ENCODE assay signal across 8 cellular contexts in genomic region chr16:66933776-66934137, GRCh38. TPM values are rescaled to one million over a fixed set of nuclear protein-coding genes. Genes with fewer than 3 reads are reported as not detected.
DNase-seq lines count a peak whose midpoint lies in the region; ATAC-seq, FAIRE-seq and TF ChIP-seq lines count a peak whose summit lies in the region.

No MANE protein-coding gene starts in this region.

- CTCF ChIA-PET in Panc1 (lab: Charles Lee), result no interaction called here
- CTCF ChIA-PET in mammary epithelial cell (lab: Charles Lee; ENCODE audit: low non-redundant PET), result no interaction called here

- peak overlapping the region; percentile 88 for H3K27ac ChIP-seq in Panc1 (ENCODE audit: low read length)
- H3K27ac ChIP-seq in mammary epithelial cell (ENCODE audit: insufficient read depth, low read depth, low read length), result peak overlapping the region; percentile 92
- peak overlapping the region; percentile 85 for H3K27ac ChIP-seq in muscle layer of duodenum (ENCODE audit: low read length)
- peak overlapping the region; percentile 85 for H3K27ac ChIP-seq in temporal lobe (ENCODE audit: low read depth, low read length)

- peak overlapping the region; percentile 96 for H3K9ac ChIP-seq in mammary epithelial cell (ENCODE audit: insufficient read depth, low read length)

- peak overlapping the region; percentile 83 to 95 for H3K4me3 ChIP-seq in Panc1 (ENCODE audit: low read depth in 2 of 2, low read length in 2 of 2)
- H3K4me3 ChIP-seq in mammary epithelial cell (replicated peaks in 1 of 3; ENCODE audit: insufficient read depth in 1 of 3, low read depth in 2 of 3, low read length in 3 of 3), result peak overlapping the region; percentile 66 to 94 (median 86)
- peak overlapping the region; percentile 90 to 95 for H3K4me3 ChIP-seq in muscle layer of duodenum (ENCODE audit: low read depth in 1 of 2, low read length in 2 of 2)

- in situ Hi-C loops in Panc1 (cut with HindIII; ENCODE audit: low pct_unique_long_range_greater_than_20kb, low sequenced_read_pairs), result no loop called here
- in situ Hi-C loops in mammary epithelial cell (cut with MboI; ENCODE audit: low sequenced_read_pairs in 2 of 2), result loop anchor here (5.0 kb wide), 1 partner anchor 36 kb away; no protein-coding TSS in a partner anchor

- H3K27me3 ChIP-seq in Panc1 (ENCODE audit: control insufficient read depth, insufficient read depth, low read length), result no peaks in the 10 kb centered on the region
- no peaks in the 10 kb centered on the region for H3K27me3 ChIP-seq in mammary epithelial cell (ENCODE audit: insufficient read depth, low read length)
- H3K27me3 ChIP-seq in muscle layer of duodenum (ENCODE audit: low read depth, low read length), result no peaks in the 10 kb centered on the region

- BruUV-seq in Panc1 (replicated peaks; lab: Mats Ljungman, UMichigan) (no TSS peak), mammary epithelial cell (replicated peaks; lab: Mats Ljungman, UMichigan) (no TSS peak)

- peaks cover 3% of the 10 kb centered on the region for H3K4me1 ChIP-seq in Panc1 (ENCODE audit: control insufficient read depth, insufficient read depth, low read length)
- H3K4me1 ChIP-seq in mammary epithelial cell (ENCODE audit: insufficient read depth, low read length), result peaks cover 17% of the 10 kb centered on the region
- H3K4me1 ChIP-seq in muscle layer of duodenum (ENCODE audit: control insufficient read depth in 1 of 2, insufficient read depth in 2 of 2, low read length in 2 of 2), result peaks cover 8 to 38% of the 10 kb centered on the region in 2 donors

- peak; percentile 33 to 45 for DNase-seq in activated CD8-positive, alpha-beta memory T cell treated with anti-CD3 and anti-CD28 coated beads for 4 hours (ENCODE audit: low read depth in 2 of 2)
- no peak for DNase-seq in activated CD8-positive, alpha-beta memory T cell treated with anti-CD3 and anti-CD28 coated beads for 24 hours
- DNase-seq in Panc1 (ENCODE audit: low read depth, low spot score) (no peak), mammary epithelial cell (peak; percentile 71), D721Med (ENCODE audit: insufficient read length, low spot score) (no peak)

- H3K36me3 ChIP-seq in Panc1 (ENCODE audit: control insufficient read depth, insufficient read depth, low read length), result peaks cover 8% of the 10 kb centered on the region; the same call in 1 of the 2 replicates
- peaks cover 7% of the 10 kb centered on the region for H3K36me3 ChIP-seq in mammary epithelial cell (ENCODE audit: insufficient read depth, low read length)
- peaks cover 7 to 21% of the 10 kb centered on the region in 2 donors for H3K36me3 ChIP-seq in muscle layer of duodenum (ENCODE audit: control insufficient read depth in 1 of 2, insufficient read depth in 2 of 2, low read length in 2 of 2)

- intact Hi-C loops in Panc1 (cut with micrococcal nuclease; ENCODE audit: unreplicated experiment) (no loop called here), mammary epithelial cell (cut with micrococcal nuclease) (no loop called here)

- dilution Hi-C loops in mammary epithelial cell (cut with HindIII; ENCODE audit: low sequenced_read_pairs), result no loop called here

- peak overlapping the region; percentile 63 for H2AFZ ChIP-seq in mammary epithelial cell (ENCODE audit: low read depth, low read length)

- H3K9me3 ChIP-seq in Panc1 (ENCODE audit: control insufficient read depth, insufficient read depth, low read depth, low read length), result no peaks in the 10 kb centered on the region
- no peaks in the 10 kb centered on the region for H3K9me3 ChIP-seq in mammary epithelial cell (replicated peaks; ENCODE audit: insufficient read depth, low read length)
- H3K9me3 ChIP-seq in muscle layer of duodenum (ENCODE audit: control insufficient read depth in 1 of 2, low read length in 2 of 2), result no peaks in the 10 kb centered on the region

- FAIRE-seq in D721Med (lab: Jason Lieb, UNC), result no peak

- ATAC-seq in Panc1, result peak; percentile 17; the same call in 1 of the 2 replicates
- ATAC-seq in HG02571 (IDR thresholded peaks at IDR 0.05; ENCODE audit: unreplicated experiment), result no peak

- peak overlapping the region; percentile 93 for H3K4me2 ChIP-seq in mammary epithelial cell (ENCODE audit: insufficient read depth, low read depth, low read length)

- WGBS in mammary epithelial cell (ENCODE audit: low coverage, missing lambda C conversion rate), result under 1% methylated on average over 11 of the region's 12 CpGs

- H4K20me1 ChIP-seq in mammary epithelial cell (ENCODE audit: insufficient read depth, low read length), result no peaks in the 10 kb centered on the region

- no peak for TF ChIP-seq CTCF in Panc1 (IDR thresholded peaks at IDR 0.05)
- no peak for TF ChIP-seq CTCF in mammary epithelial cell (conservative IDR thresholded peaks at IDR 0.05 in 1 of 2, IDR thresholded peaks at IDR 0.05 in 1 of 2; ENCODE audit: extremely low read depth in 1 of 2, insufficient read depth in 1 of 2, low read depth in 1 of 2, low read length in 2 of 2)
- TF ChIP-seq CTCF in D721Med (IDR thresholded peaks at IDR 0.05; ENCODE audit: insufficient read depth, missing control alignments), result no peak

- POLR2A ChIA-PET in Panc1 (lab: Charles Lee), result no interaction called here

- peaks cover 66% of the 10 kb centered on the region for H3K79me2 ChIP-seq in mammary epithelial cell (ENCODE audit: insufficient read depth, low read length)

RNA-seq across cellular contexts. Expression of gene CIAO2B, which starts 0.4 kb away (rescaled TPM):
- total RNA-seq in Panc1 (2021; ENCODE audit: unreplicated experiment), result 96.6 TPM
- polyA plus RNA-seq in Panc1 (2012; ENCODE audit: insufficient read length), result 216 TPM
- 100 to 1,000 TPM in 1 of 2 donors, 10 to 100 TPM in 1; 89.9 to 104 TPM for total RNA-seq in mammary epithelial cell
- 186 TPM for polyA plus RNA-seq in mammary epithelial cell
- 73.9 TPM for polyA minus RNA-seq in mammary epithelial cell
- 48.9 TPM for total RNA-seq in temporal lobe

RNA-seq across cellular contexts. Expression of gene CES2, which starts 1.6 kb away (rescaled TPM):
- 26.3 TPM for total RNA-seq in Panc1 (2021; ENCODE audit: unreplicated experiment)
- polyA plus RNA-seq in Panc1 (2012; ENCODE audit: insufficient read length), result 20.6 TPM
- 100 to 1,000 TPM; 110 to 130 TPM for total RNA-seq in mammary epithelial cell
- 95.4 TPM for polyA plus RNA-seq in mammary epithelial cell
- polyA minus RNA-seq in mammary epithelial cell, result 97.2 TPM
- 21.9 TPM for total RNA-seq in temporal lobe

RNA-seq across cellular contexts. Expression of gene RRAD, which starts 8.4 kb away (rescaled TPM):
- total RNA-seq in Panc1 (2021; ENCODE audit: unreplicated experiment) (4.3 TPM), mammary epithelial cell (10 to 100 TPM in 1 of 2 donors, 1 to 10 TPM in 1; 1.9 to 10.3 TPM), temporal lobe (1.5 TPM)
- polyA plus RNA-seq in Panc1 (2012; ENCODE audit: insufficient read length), result 4.5 TPM
- 1.3 TPM for polyA plus RNA-seq in mammary epithelial cell
- polyA minus RNA-seq in mammary epithelial cell, result not detected

RNA-seq across cellular contexts. Expression of gene CDH16, which starts 15.1 kb away (rescaled TPM):
- not detected for total RNA-seq in Panc1 (2021; ENCODE audit: unreplicated experiment)
- not detected for polyA plus RNA-seq in Panc1 (2012; ENCODE audit: insufficient read length)
- under 1 TPM in 1 of 2 donors, not detected in 1; 0.28 TPM for total RNA-seq in mammary epithelial cell
- polyA plus RNA-seq in mammary epithelial cell, result 0.45 TPM
- polyA minus RNA-seq in mammary epithelial cell, result not detected
- not detected for total RNA-seq in temporal lobe

RNA-seq across cellular contexts. Expression of gene CES3, which starts 27.3 kb away (rescaled TPM):
- total RNA-seq in Panc1 (2021; ENCODE audit: unreplicated experiment) (not detected), mammary epithelial cell (1 to 10 TPM; 1.3 to 3.5 TPM), temporal lobe (0.49 TPM)
- polyA plus RNA-seq in Panc1 (2012; ENCODE audit: insufficient read length), result 0.21 TPM
- polyA plus RNA-seq in mammary epithelial cell, result 2.0 TPM
- 2.6 TPM for polyA minus RNA-seq in mammary epithelial cell

Comparison
In these comparisons a context has a peak if more than half of its experiments do, and no peak if none do; other contexts are left out.
1. DNase-seq: peak in activated CD8-positive, alpha-beta memory T cell treated with anti-CD3 and anti-CD28 coated beads for 4 hours (2 of 2) and mammary epithelial cell (single experiment); none in activated CD8-positive, alpha-beta memory T cell treated with anti-CD3 and anti-CD28 coated beads for 24 hours (single experiment), Panc1 (single experiment) and D721Med (single experiment).
2. Peak in every context shown above with its lines, with median percentiles within 50 percentile points of each other: H3K27ac ChIP-seq and H3K4me3 ChIP-seq.